Comparison of ENCODE assay signal across 8 cellular contexts in genomic region chr2:96146151-96146880, GRCh38. TPM values are rescaled to one million over a fixed set of nuclear protein-coding genes. Genes with fewer than 3 reads are reported as not detected.
DNase-seq lines count a peak whose midpoint lies in the region; ATAC-seq and TF ChIP-seq lines count a peak whose summit lies in the region.

No MANE protein-coding gene starts in this region.

- peak; percentile 64 for TF ChIP-seq POLR2A in GM19193 (IDR thresholded peaks at IDR 0.05; ENCODE audit: extremely low read depth, insufficient read depth, insufficient read length)
- TF ChIP-seq POLR2A in thyroid gland (IDR thresholded peaks at IDR 0.05) = no peak

- no peaks in the 10 kb centered on the region for H3K36me3 ChIP-seq in thyroid gland

- H3K9me3 ChIP-seq in thyroid gland = no peaks in the 10 kb centered on the region

- TF ChIP-seq CTCF in activated B cell treated with CpG ODN at 0.5 μM for 24 hours (IDR thresholded peaks at IDR 0.05) (no peak), nephron progenitor cell (IDR thresholded peaks at IDR 0.05) (no peak), thyroid gland (IDR thresholded peaks at IDR 0.05) (no peak)

- H3K27me3 ChIP-seq in thyroid gland = no peaks in the 10 kb centered on the region

- no peak overlapping the region for H3K4me3 ChIP-seq in thyroid gland (replicated peaks in 1 of 3)

- no peak overlapping the region for H3K27ac ChIP-seq in thyroid gland

- peak overlapping the region; percentile 85 for H3K4me3 Mint-ChIP-seq in activated B cell treated with CpG ODN at 0.5 μM for 24 hours
- H3K4me3 Mint-ChIP-seq in nephron progenitor cell = peak overlapping the region; percentile 42

- H3K36me3 Mint-ChIP-seq in activated B cell treated with CpG ODN at 0.5 μM for 24 hours (ENCODE audit: low read depth) (peaks cover 29% of the 10 kb centered on the region), nephron progenitor cell (ENCODE audit: low read depth) (no peaks in the 10 kb centered on the region)

- CTCF ChIA-PET in activated B cell treated with CpG ODN at 0.5 μM for 24 hours (lab: Charles Lee) = interaction anchor here (0.7 to 11.0 kb wide), 9 partner anchors 8 to 87 kb away, joined by 3 to 511 read pairs (median 5); partner anchors contain the start of genes ASTL and STARD7

- 50 to 63% methylated on average over 11 to 16 of the region's 20 CpGs for WGBS in thyroid gland, 2 donors

- POLR2A ChIA-PET in activated B cell treated with CpG ODN at 0.5 μM for 24 hours (lab: Charles Lee) = interaction anchor here (0.9 to 14.1 kb wide), 13 partner anchors 12 to 392 kb away, joined by 3 to 534 read pairs (median 6); partner anchors contain the start of genes ARID5A, CIAO1, STARD7 and TMEM127

- H3K4me1 Mint-ChIP-seq in activated B cell treated with CpG ODN at 0.5 μM for 24 hours = peaks cover 70% of the 10 kb centered on the region
- peaks cover 40% of the 10 kb centered on the region for H3K4me1 Mint-ChIP-seq in nephron progenitor cell

- peak; percentile 25 for ATAC-seq in HG03196 (IDR thresholded peaks at IDR 0.05; ENCODE audit: unreplicated experiment)
- peak; percentile 40 for ATAC-seq in activated B cell treated with CpG ODN at 0.5 μM for 24 hours (ENCODE audit: low read depth)

- DNase-seq in activated B cell treated with CpG ODN at 0.5 μM for 24 hours (peak; percentile 84), nephron progenitor cell (no peak), thyroid gland (peak; percentile 4 to 16), NCI-H187 treated with DMSO at 0.1 percent for 48 hours (lab: John Stamatoyannopoulos, UW) (no peak), DMS114 treated with DMSO at 0.1 percent for 48 hours (lab: John Stamatoyannopoulos, UW; ENCODE audit: unreplicated experiment) (no peak)
- DNase-seq in central memory CD4-positive, alpha-beta T cell = peak; percentile 95

- H3K27me3 Mint-ChIP-seq in activated B cell treated with CpG ODN at 0.5 μM for 24 hours (no peaks in the 10 kb centered on the region), nephron progenitor cell (ENCODE audit: low read depth, poor library complexity) (peaks cover 46% of the 10 kb centered on the region)

- H3K4me1 ChIP-seq in thyroid gland = peaks cover 7 to 34% of the 10 kb centered on the region in 2 donors

- intact Hi-C loops in activated B cell treated with CpG ODN at 0.5 μM for 24 hours (cut with micrococcal nuclease) = loop anchor here (1.0 to 5.0 kb wide), 4 partner anchors 18 to 391 kb away; partner anchors contain the start of genes ARID5A and STARD7
- intact Hi-C loops in thyroid gland (cut with DNase I) = loop anchor here (5.0 kb wide), 1 partner anchor 121 kb away; the partner anchor contains the start of genes CIAO1 and TMEM127

- H3K9me3 Mint-ChIP-seq in activated B cell treated with CpG ODN at 0.5 μM for 24 hours (no peaks in the 10 kb centered on the region), nephron progenitor cell (no peaks in the 10 kb centered on the region)

- H3K27ac Mint-ChIP-seq in activated B cell treated with CpG ODN at 0.5 μM for 24 hours (peak overlapping the region; percentile 98), nephron progenitor cell (no peak overlapping the region)

RNA-seq across cellular contexts. Expression of gene DUSP2, which starts 1.1 kb away (rescaled TPM):
- total RNA-seq in activated B cell treated with CpG ODN at 0.5 μM for 24 hours (118 and 122 TPM in 2 replicates), thyroid gland (1 to 10 TPM; 2.2 to 8.4 (median 2.4) TPM)

RNA-seq across cellular contexts. Expression of gene ASTL, which starts 8.0 kb away (rescaled TPM):
- total RNA-seq in activated B cell treated with CpG ODN at 0.5 μM for 24 hours = 1.0 and 1.6 TPM in 2 replicates
- total RNA-seq in thyroid gland = not detected

RNA-seq across cellular contexts. Expression of gene ADRA2B, which starts 29.9 kb away (rescaled TPM):
- 0.11 and 0.37 TPM in 2 replicates for total RNA-seq in activated B cell treated with CpG ODN at 0.5 μM for 24 hours
- 1 to 10 TPM in 2 of 4 donors, under 1 TPM in 2; 0.13 to 2.1 (median 1.0) TPM for total RNA-seq in thyroid gland

Comparison
In these comparisons a context has a peak if more than half of its experiments do, and no peak if none do; other contexts are left out.
1. DNase-seq: peak in activated B cell treated with CpG ODN at 0.5 μM for 24 hours (single experiment), central memory CD4-positive, alpha-beta T cell (single experiment) and thyroid gland (2 of 2); none in nephron progenitor cell (single experiment), NCI-H187 treated with DMSO at 0.1 percent for 48 hours (single experiment) and DMS114 treated with DMSO at 0.1 percent for 48 hours (single experiment).
2. RNA of gene DUSP2, which starts 1.1 kb away (total RNA-seq): 118 to 122 TPM in activated B cell treated with CpG ODN at 0.5 μM for 24 hours; 2.2 to 8.4 TPM in thyroid gland; every median in the first group is over 10 times any median in the second.